8 cellular contexts compared by ENCODE assay signal in the genomic region with DNA sequence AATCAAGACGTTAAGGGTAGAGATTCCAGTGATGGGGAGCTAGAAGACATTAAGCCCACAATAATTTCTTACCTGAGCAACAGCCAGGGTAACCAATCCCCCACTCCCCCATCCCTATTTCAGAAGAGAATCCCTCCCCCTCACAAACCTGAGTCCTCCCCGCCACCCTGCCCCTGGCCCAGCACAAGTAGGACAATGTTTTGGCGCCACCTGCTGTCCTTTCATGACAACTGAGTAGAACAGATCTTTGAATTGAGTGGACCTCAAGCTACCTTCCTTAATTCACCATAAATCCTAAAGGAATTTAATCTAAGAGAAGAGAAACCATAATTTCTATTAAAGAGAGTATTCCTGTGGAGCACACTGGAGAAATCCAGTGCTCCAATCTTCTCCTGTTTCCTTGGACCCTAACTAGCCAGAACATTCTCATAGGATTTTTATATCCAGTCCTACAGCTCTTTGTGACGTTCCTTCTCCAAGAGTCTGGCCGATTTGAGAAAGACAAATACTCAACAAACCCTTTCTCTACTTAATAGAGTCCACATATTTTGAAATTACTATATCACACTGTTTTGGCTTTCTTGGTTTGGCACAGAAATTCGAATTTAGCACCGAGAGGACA. TPM values are rescaled to one million over a fixed set of nuclear protein-coding genes. Genes with fewer than 3 reads are reported as not detected.
DNase-seq lines count a peak whose midpoint lies in the region; ATAC-seq, FAIRE-seq and TF ChIP-seq lines count a peak whose summit lies in the region.

No MANE protein-coding gene starts in this region.

- H3K9ac ChIP-seq in H1 (replicated peaks in 1 of 4; ENCODE audit: extremely low read depth in 1 of 4, low read depth in 3 of 4, low read length in 3 of 4) = no peak overlapping the region

- peak; percentile 55 for FAIRE-seq in H1 (lab: Jason Lieb, UNC)

- H3K4me1 Mint-ChIP-seq in activated CD8-positive, alpha-beta T cell treated with anti-CD3 and anti-CD28 coated beads for 36 hours (ENCODE audit: low read depth) = peaks cover 11% of the 10 kb centered on the region
- H3K4me1 Mint-ChIP-seq in mesothelial cell of epicardium = peaks cover 45% of the 10 kb centered on the region
- peaks cover 28% of the 10 kb centered on the region for H3K4me1 Mint-ChIP-seq in stimulated activated memory B cell treated with anti-CD40 and anti-IgM and Interleukin-4, amounts not matched to agents 10 μg/mL and 1 μg/mL and 100 μg/mL, for 72 hours

- no peak overlapping the region for H2BK5ac ChIP-seq in H1 (ENCODE audit: low read depth, low read length)

- H3K27ac ChIP-seq in H1 (ENCODE audit: low read depth, low read length) = no peak overlapping the region

- no peaks in the 10 kb centered on the region for H3K23me2 ChIP-seq in H1 (ENCODE audit: low read depth, low read length)

- H3K9me3 ChIP-seq in H1 (ENCODE audit: insufficient read depth in 2 of 2, low read depth in 1 of 2, low read length in 1 of 2) = no peaks in the 10 kb centered on the region

- H4K8ac ChIP-seq in H1 (ENCODE audit: extremely low read depth, insufficient read depth, low read length) = no peak overlapping the region

- H4K5ac ChIP-seq in H1 (ENCODE audit: insufficient read length, low read depth, low read length) = no peak overlapping the region

- H2BK15ac ChIP-seq in H1 (ENCODE audit: low read length) = no peak overlapping the region

- no peak overlapping the region for H3K56ac ChIP-seq in H1 (replicated peaks; ENCODE audit: insufficient read length, low read depth, low read length)

- TF ChIP-seq POLR2A in H1 (IDR thresholded peaks at IDR 0.05; ENCODE audit: control extremely low read depth in 1 of 2, low read depth in 2 of 2, low read length in 2 of 2) = no peak

- H3K23ac ChIP-seq in H1 (ENCODE audit: insufficient read length) = no peak overlapping the region

- no peak overlapping the region for H4K91ac ChIP-seq in H1 (replicated peaks; ENCODE audit: insufficient read length, low read length)

- H3K27ac Mint-ChIP-seq in activated CD8-positive, alpha-beta T cell treated with anti-CD3 and anti-CD28 coated beads for 36 hours = no peak overlapping the region
- no peak overlapping the region for H3K27ac Mint-ChIP-seq in mesothelial cell of epicardium
- H3K27ac Mint-ChIP-seq in stimulated activated memory B cell treated with anti-CD40 and anti-IgM and Interleukin-4, amounts not matched to agents 10 μg/mL and 1 μg/mL and 100 μg/mL, for 72 hours = no peak overlapping the region

- H3K18ac ChIP-seq in H1 (ENCODE audit: extremely low read depth, low read length) = no peak overlapping the region

- no peak overlapping the region for H3K4me3 Mint-ChIP-seq in activated CD8-positive, alpha-beta T cell treated with anti-CD3 and anti-CD28 coated beads for 36 hours
- H3K4me3 Mint-ChIP-seq in mesothelial cell of epicardium = no peak overlapping the region
- no peak overlapping the region for H3K4me3 Mint-ChIP-seq in stimulated activated memory B cell treated with anti-CD40 and anti-IgM and Interleukin-4, amounts not matched to agents 10 μg/mL and 1 μg/mL and 100 μg/mL, for 72 hours

- no peaks in the 10 kb centered on the region for H3K27me3 ChIP-seq in H1 (replicated peaks in 1 of 4; ENCODE audit: control insufficient read depth in 3 of 4, extremely low read depth in 1 of 4, insufficient read depth in 3 of 4, low read length in 3 of 4)

- no peak overlapping the region for H2BK120ac ChIP-seq in H1 (replicated peaks; ENCODE audit: low read depth, low read length)

- peaks cover 2% of the 10 kb centered on the region for H3K36me3 Mint-ChIP-seq in activated CD8-positive, alpha-beta T cell treated with anti-CD3 and anti-CD28 coated beads for 36 hours (ENCODE audit: low read depth)
- no peaks in the 10 kb centered on the region for H3K36me3 Mint-ChIP-seq in mesothelial cell of epicardium
- peaks cover 35% of the 10 kb centered on the region for H3K36me3 Mint-ChIP-seq in stimulated activated memory B cell treated with anti-CD40 and anti-IgM and Interleukin-4, amounts not matched to agents 10 μg/mL and 1 μg/mL and 100 μg/mL, for 72 hours

- H3K79me2 ChIP-seq in H1 (ENCODE audit: control insufficient read depth in 1 of 2, insufficient read depth in 2 of 2, low read length in 2 of 2) = no peaks in the 10 kb centered on the region

- H4K20me1 ChIP-seq in H1 (replicated peaks in 1 of 2; ENCODE audit: control insufficient read depth in 1 of 2, insufficient read depth in 2 of 2, low read length in 2 of 2) = peaks cover 0 to 2% of the 10 kb centered on the region in 2 experiments

- intact Hi-C loops in activated CD8-positive, alpha-beta T cell treated with anti-CD3 and anti-CD28 coated beads for 36 hours (cut with micrococcal nuclease) = loop anchor here (2.0 to 5.0 kb wide), 2 partner anchors 47 to 61 kb away; no protein-coding TSS in a partner anchor

- ATAC-seq in activated CD8-positive, alpha-beta T cell treated with anti-CD3 and anti-CD28 coated beads for 36 hours = peak; percentile 78
- peak; percentile 63 for ATAC-seq in stimulated activated memory B cell treated with anti-CD40 and anti-IgM and Interleukin-4, amounts not matched to agents 10 μg/mL and 1 μg/mL and 100 μg/mL, for 72 hours
- no peak for ATAC-seq in HG02852 (IDR thresholded peaks at IDR 0.05; ENCODE audit: unreplicated experiment)

- H3K36me3 ChIP-seq in H1 (ENCODE audit: control insufficient read depth in 2 of 4, insufficient read depth in 4 of 4, low read length in 3 of 4) = no peaks in the 10 kb centered on the region

- POLR2A ChIA-PET in activated CD8-positive, alpha-beta T cell treated with anti-CD3 and anti-CD28 coated beads for 36 hours (lab: Charles Lee) = no interaction called here
- POLR2A ChIA-PET in H1 (lab: Charles Lee; ENCODE audit: partially characterized antibody) = interaction anchor here (1.0 kb wide), 2 partner anchors 8 to 61 kb away, joined by 3 to 4 read pairs; no protein-coding TSS in a partner anchor

- H3K14ac ChIP-seq in H1 (ENCODE audit: insufficient read length) = no peak overlapping the region

- no peak overlapping the region for H3K4me3 ChIP-seq in H1 (ENCODE audit: extremely low read depth in 1 of 4, insufficient read depth in 2 of 4, low read depth in 3 of 4, low read length in 4 of 4)

- H2AK5ac ChIP-seq in H1 (ENCODE audit: low read depth, low read length) = no peak overlapping the region

- TF ChIP-seq EP300 in H1 (IDR thresholded peaks at IDR 0.05; ENCODE audit: borderline replicate concordance in 1 of 2, low read depth in 2 of 2, low read length in 2 of 2) = no peak

- no peaks in the 10 kb centered on the region for H3K9me3 Mint-ChIP-seq in activated CD8-positive, alpha-beta T cell treated with anti-CD3 and anti-CD28 coated beads for 36 hours
- H3K9me3 Mint-ChIP-seq in mesothelial cell of epicardium = no peaks in the 10 kb centered on the region
- no peaks in the 10 kb centered on the region for H3K9me3 Mint-ChIP-seq in stimulated activated memory B cell treated with anti-CD40 and anti-IgM and Interleukin-4, amounts not matched to agents 10 μg/mL and 1 μg/mL and 100 μg/mL, for 72 hours

- WGBS in H1 (ENCODE audit: extremely low coverage in 1 of 2, insufficient coverage in 1 of 2, insufficient read length in 1 of 2, insufficient replicate concordance in 2 of 2, low coverage in 1 of 2, low lambda C conversion rate in 2 of 2, missing lambda C conversion rate in 1 of 2), 2 experiments = 50% methylated on average over 7 of the region's 7 CpGs; no CpG with 5 or more reads in 1 of the 2 experiments

- no peak overlapping the region for H3K4ac ChIP-seq in H1 (replicated peaks; ENCODE audit: insufficient read length, low read depth, low read length)

- TF ChIP-seq CTCF in activated CD8-positive, alpha-beta T cell treated with anti-CD3 and anti-CD28 coated beads for 36 hours (IDR thresholded peaks at IDR 0.05) = peak; percentile 73
- peak; percentile 64 to 82 (median 67) for TF ChIP-seq CTCF in H1 (IDR thresholded peaks at IDR 0.05; ENCODE audit: control extremely low read depth in 1 of 3, insufficient read depth in 1 of 3, low read depth in 1 of 3, low read length in 3 of 3)
- peak; percentile 60 for TF ChIP-seq CTCF in mesothelial cell of epicardium (IDR thresholded peaks at IDR 0.05; ENCODE audit: unreplicated experiment)

- H3K79me1 ChIP-seq in H1 (ENCODE audit: low read depth, low read length) = no peaks in the 10 kb centered on the region

- no peak overlapping the region for H2AFZ ChIP-seq in H1 (ENCODE audit: low read length)

- CTCF ChIA-PET in activated CD8-positive, alpha-beta T cell treated with anti-CD3 and anti-CD28 coated beads for 36 hours (lab: Charles Lee) = interaction anchor here (0.6 to 19.0 kb wide), 38 partner anchors 9 to 340 kb away, joined by 3 to 431 read pairs (median 6); a partner anchor contains a TSS
- CTCF ChIA-PET in H1 (lab: Charles Lee; ENCODE audit: partially characterized antibody) = interaction anchor here (0.7 to 37.2 kb wide), 34 partner anchors 6 to 411 kb away, joined by 3 to 1777 read pairs (median 4); a partner anchor contains a TSS

- DNase-seq in NK-92 treated with Interleukin-12 subunit alpha and Interleukin-12 subunit beta, amount 100 ng/mL, for 24 hours (lab: John Stamatoyannopoulos, UW) = peak; percentile 14
- DNase-seq in NK-92 (lab: John Stamatoyannopoulos, UW; ENCODE audit: unreplicated experiment) = no peak
- DNase-seq in NCI-H2171 (lab: John Stamatoyannopoulos, UW) = peak; percentile 46
- peak; percentile 80 for DNase-seq in activated CD8-positive, alpha-beta T cell treated with anti-CD3 and anti-CD28 coated beads for 36 hours
- DNase-seq in H1 (ENCODE audit: low read depth in 1 of 2, low spot score in 2 of 2) = peak in 1 of 2 experiments; percentile 79
- DNase-seq in mesothelial cell of epicardium (ENCODE audit: low spot score in 2 of 2, unreplicated experiment in 2 of 2) = peak; percentile 47 to 65

- H2BK20ac ChIP-seq in H1 (ENCODE audit: low read length) = no peak overlapping the region

- H3K4me1 ChIP-seq in H1 (replicated peaks in 1 of 4; ENCODE audit: control insufficient read depth in 3 of 4, insufficient read depth in 4 of 4, low read length in 3 of 4) = no peaks in the 10 kb centered on the region; a peak in 2 of 7 replicates

- peak; percentile 90 to 92 for TF ChIP-seq RAD21 in H1 (IDR thresholded peaks at IDR 0.05 in 1 of 2, conservative IDR thresholded peaks at IDR 0.05 in 1 of 2; ENCODE audit: low read depth in 2 of 2, low read length in 2 of 2)

- no peak overlapping the region for H2BK12ac ChIP-seq in H1 (ENCODE audit: low read depth, low read length)

- H3K27me3 Mint-ChIP-seq in activated CD8-positive, alpha-beta T cell treated with anti-CD3 and anti-CD28 coated beads for 36 hours = no peaks in the 10 kb centered on the region
- no peaks in the 10 kb centered on the region for H3K27me3 Mint-ChIP-seq in mesothelial cell of epicardium (ENCODE audit: low read depth)
- H3K27me3 Mint-ChIP-seq in stimulated activated memory B cell treated with anti-CD40 and anti-IgM and Interleukin-4, amounts not matched to agents 10 μg/mL and 1 μg/mL and 100 μg/mL, for 72 hours = no peaks in the 10 kb centered on the region

- H3K4me2 ChIP-seq in H1 (ENCODE audit: insufficient read depth in 1 of 2, low read depth in 2 of 2, low read length in 2 of 2) = no peak overlapping the region

RNA-seq across cellular contexts. Expression of a gene that starts 41.1 kb away (rescaled TPM):
- total RNA-seq in activated CD8-positive, alpha-beta T cell treated with anti-CD3 and anti-CD28 coated beads for 36 hours = 10 to 100 TPM; 22.4 to 26.3 TPM
- total RNA-seq in H1 (2021; fragmentation: NEBNext Ultra II Directional; extraction: Animal tissue kit (Norgen Biotek cat#: 25700)) = 22.7 and 25.7 TPM in 2 replicates
- polyA plus RNA-seq in H1 (2011; rRNA removed) = 19.4 and 24.1 TPM in 2 replicates
- polyA plus RNA-seq in H1 (2011; cell fraction: cytosol; rRNA removed) = 26.6 TPM
- polyA plus RNA-seq in H1 (2011; cell fraction: nucleus; rRNA removed) = 19.9 TPM
- polyA plus RNA-seq in H1 (2012, experiment 1 of 2) = 19.3 to 25.4 TPM (median 22.0 TPM) in 4 replicates
- 13.2 TPM for polyA plus RNA-seq in H1 (2012, experiment 2 of 2)
- polyA plus RNA-seq in H1 (2013, experiment 1 of 2) = 13.4 TPM
- 14.0 TPM for polyA plus RNA-seq in H1 (2013, experiment 2 of 2)
- polyA minus RNA-seq in H1 (2011; rRNA and poly(A)+ RNA removed) = 82.4 and 91.5 TPM in 2 replicates
- 20.1 TPM for polyA minus RNA-seq in H1 (2011; cell fraction: cytosol; rRNA and poly(A)+ RNA removed)
- 19.5 TPM for polyA minus RNA-seq in H1 (2011; cell fraction: nucleus; rRNA and poly(A)+ RNA removed)
- 11.0 to 11.7 TPM (median 11.5 TPM) in 3 replicates for total RNA-seq in mesothelial cell of epicardium

RNA-seq across cellular contexts. Expression of a gene that starts 50.3 kb away (rescaled TPM):
- total RNA-seq in activated CD8-positive, alpha-beta T cell treated with anti-CD3 and anti-CD28 coated beads for 36 hours = 1 to 10 TPM; 1.1 to 1.6 TPM
- 0.84 and 0.90 TPM in 2 replicates for total RNA-seq in H1 (2021; fragmentation: NEBNext Ultra II Directional; extraction: Animal tissue kit (Norgen Biotek cat#: 25700))
- 0.31 and 0.35 TPM in 2 replicates for polyA plus RNA-seq in H1 (2011; rRNA removed)
- 0.28 TPM for polyA plus RNA-seq in H1 (2011; cell fraction: cytosol; rRNA removed)
- 2.2 TPM for polyA plus RNA-seq in H1 (2011; cell fraction: nucleus; rRNA removed)
- 0.27 to 0.35 TPM (median 0.31 TPM) in 4 replicates for polyA plus RNA-seq in H1 (2012, experiment 1 of 2)
- 0.07 TPM for polyA plus RNA-seq in H1 (2012, experiment 2 of 2)
- polyA plus RNA-seq in H1 (2013, experiment 1 of 2) = 0.12 TPM
- polyA plus RNA-seq in H1 (2013, experiment 2 of 2) = 0.07 TPM
- 0.60 TPM in 1 of 2 replicates, not detected in the other for polyA minus RNA-seq in H1 (2011; rRNA and poly(A)+ RNA removed)
- not detected for polyA minus RNA-seq in H1 (2011; cell fraction: cytosol; rRNA and poly(A)+ RNA removed)
- polyA minus RNA-seq in H1 (2011; cell fraction: nucleus; rRNA and poly(A)+ RNA removed) = 1.3 TPM
- 1.6 to 2.6 TPM (median 1.7 TPM) in 3 replicates for total RNA-seq in mesothelial cell of epicardium

RNA-seq across cellular contexts. Expression of a gene that starts 57.2 kb away (rescaled TPM):
- total RNA-seq in activated CD8-positive, alpha-beta T cell treated with anti-CD3 and anti-CD28 coated beads for 36 hours = 10 to 100 TPM; 38.6 to 38.7 TPM
- 32.9 and 33.0 TPM in 2 replicates for total RNA-seq in H1 (2021; fragmentation: NEBNext Ultra II Directional; extraction: Animal tissue kit (Norgen Biotek cat#: 25700))
- 35.9 and 44.8 TPM in 2 replicates for polyA plus RNA-seq in H1 (2011; rRNA removed)
- 36.3 TPM for polyA plus RNA-seq in H1 (2011; cell fraction: cytosol; rRNA removed)
- polyA plus RNA-seq in H1 (2011; cell fraction: nucleus; rRNA removed) = 43.3 TPM
- polyA plus RNA-seq in H1 (2012, experiment 1 of 2) = 31.4 to 40.5 TPM (median 39.6 TPM) in 4 replicates
- 50.2 TPM for polyA plus RNA-seq in H1 (2012, experiment 2 of 2)
- polyA plus RNA-seq in H1 (2013, experiment 1 of 2) = 19.0 TPM
- polyA plus RNA-seq in H1 (2013, experiment 2 of 2) = 19.2 TPM
- polyA minus RNA-seq in H1 (2011; rRNA and poly(A)+ RNA removed) = 14.2 and 14.3 TPM in 2 replicates
- 8.9 TPM for polyA minus RNA-seq in H1 (2011; cell fraction: cytosol; rRNA and poly(A)+ RNA removed)
- 8.2 TPM for polyA minus RNA-seq in H1 (2011; cell fraction: nucleus; rRNA and poly(A)+ RNA removed)
- 24.4 to 28.2 TPM (median 27.5 TPM) in 3 replicates for total RNA-seq in mesothelial cell of epicardium

RNA-seq across cellular contexts. Expression of a gene that starts 58.5 kb away (rescaled TPM):
- total RNA-seq in activated CD8-positive, alpha-beta T cell treated with anti-CD3 and anti-CD28 coated beads for 36 hours = 10 to 100 TPM; 63.8 to 67.8 TPM
- total RNA-seq in H1 (2021; fragmentation: NEBNext Ultra II Directional; extraction: Animal tissue kit (Norgen Biotek cat#: 25700)) = 50.2 and 51.3 TPM in 2 replicates
- polyA plus RNA-seq in H1 (2011; rRNA removed) = 66.8 and 67.4 TPM in 2 replicates
- polyA plus RNA-seq in H1 (2011; cell fraction: cytosol; rRNA removed) = 54.4 TPM
- polyA plus RNA-seq in H1 (2011; cell fraction: nucleus; rRNA removed) = 64.5 TPM
- 39.4 to 52.1 TPM (median 49.6 TPM) in 4 replicates for polyA plus RNA-seq in H1 (2012, experiment 1 of 2)
- polyA plus RNA-seq in H1 (2012, experiment 2 of 2) = 66.2 TPM
- polyA plus RNA-seq in H1 (2013, experiment 1 of 2) = 37.4 TPM
- 39.2 TPM for polyA plus RNA-seq in H1 (2013, experiment 2 of 2)
- polyA minus RNA-seq in H1 (2011; rRNA and poly(A)+ RNA removed) = 68.3 and 72.4 TPM in 2 replicates
- 37.4 TPM for polyA minus RNA-seq in H1 (2011; cell fraction: cytosol; rRNA and poly(A)+ RNA removed)
- polyA minus RNA-seq in H1 (2011; cell fraction: nucleus; rRNA and poly(A)+ RNA removed) = 32.3 TPM
- total RNA-seq in mesothelial cell of epicardium = 70.0 to 75.2 TPM (median 74.2 TPM) in 3 replicates

RNA-seq across cellular contexts. Expression of a gene that starts 58.8 kb away (rescaled TPM):
- total RNA-seq in activated CD8-positive, alpha-beta T cell treated with anti-CD3 and anti-CD28 coated beads for 36 hours = not detected
- total RNA-seq in H1 (2021; fragmentation: NEBNext Ultra II Directional; extraction: Animal tissue kit (Norgen Biotek cat#: 25700)) = not detected in 2 replicates
- 0.03 and 0.13 TPM in 2 replicates for polyA plus RNA-seq in H1 (2011; rRNA removed)
- polyA plus RNA-seq in H1 (2011; cell fraction: cytosol; rRNA removed) = not detected
- not detected for polyA plus RNA-seq in H1 (2011; cell fraction: nucleus; rRNA removed)
- 0.08 to 0.17 TPM (median 0.14 TPM) in 4 replicates for polyA plus RNA-seq in H1 (2012, experiment 1 of 2)
- 0.10 TPM for polyA plus RNA-seq in H1 (2012, experiment 2 of 2)
- 0.02 TPM for polyA plus RNA-seq in H1 (2013, experiment 1 of 2)
- polyA plus RNA-seq in H1 (2013, experiment 2 of 2) = 0.02 TPM
- polyA minus RNA-seq in H1 (2011; rRNA and poly(A)+ RNA removed) = not detected in 2 replicates
- polyA minus RNA-seq in H1 (2011; cell fraction: cytosol; rRNA and poly(A)+ RNA removed) = not detected
- not detected for polyA minus RNA-seq in H1 (2011; cell fraction: nucleus; rRNA and poly(A)+ RNA removed)
- total RNA-seq in mesothelial cell of epicardium = 0.18 to 0.62 TPM (median 0.38 TPM) in 3 replicates
